Comparison of ENCODE assay signal across 1 cellular context in genomic region chr1:194717334-194717733, GRCh38.
TF ChIP-seq lines count a peak whose summit lies in the region.

No MANE protein-coding gene starts in this region.

TF ChIP-seq in SK-N-SH treated with all-trans-retinoic acid at 6 μM for 48 hours, 23 proteins besides CTCF, POLR2A, EP300 and RAD21 (continued from another document):
- TF ChIP-seq POU6F1 (CRISPR knock-in tag; IDR thresholded peaks at IDR 0.05; ENCODE audit: borderline replicate concordance, low read depth) = no peak
- no peak for TF ChIP-seq CREB5 (CRISPR knock-in tag; IDR thresholded peaks at IDR 0.05; ENCODE audit: low read depth)
- no peak for TF ChIP-seq OSR1 (CRISPR knock-in tag; IDR thresholded peaks at IDR 0.05)
- TF ChIP-seq ZC3H10 (CRISPR knock-in tag; IDR thresholded peaks at IDR 0.05) = no peak
- TF ChIP-seq ZNF8 (CRISPR knock-in tag; IDR thresholded peaks at IDR 0.05) = no peak
- no peak for TF ChIP-seq ZNF565 (CRISPR knock-in tag; conservative IDR thresholded peaks at IDR 0.05; ENCODE audit: low read depth)
- TF ChIP-seq ZFP3 (CRISPR knock-in tag; IDR thresholded peaks at IDR 0.05) = no peak
- TF ChIP-seq PPARA (CRISPR knock-in tag; IDR thresholded peaks at IDR 0.05; ENCODE audit: borderline replicate concordance) = no peak
TF ChIP-seq in SK-N-SH treated with all-trans-retinoic acid at 6 μM for 48 hours: peak in this region for 0.
